13 cellular contexts compared by ENCODE assay signal in genomic region chr6:42313941-42314570, GRCh38.
DNase-seq lines count a peak whose midpoint lies in the region; ATAC-seq, FAIRE-seq and TF ChIP-seq lines count a peak whose summit lies in the region.
"Had no signal": no experiment of that assay in that cellular context is flagged by ENCODE, and none has a peak within 500 bp of the region (broad histone marks: within the 10 kb centered on the region; RNA-seq: fewer than 3 reads in every experiment).

No MANE protein-coding gene starts in this region.

- H3K79me1 ChIP-seq in mesendoderm (ENCODE audit: low read length) = no peaks in the 10 kb centered on the region

- intact Hi-C loops in right lobe of liver (cut with DNase I) = no loop called here
- intact Hi-C loops in activated T-helper 1 cell treated with anti-CD3 and anti-CD28 coated beads, Interleukin-12 subunit alpha, Interleukin-12 subunit beta, Interleukin-2, Interleukin-4 antibody, amounts not matched to agents 30 ng/mL and 10 ng/mL and 1 ng/mL, durations not matched to agents 14 hours and 24 hours and 36 hours (cut with micrococcal nuclease) = loop anchor here (1.0 kb wide), 1 partner anchor 26 kb away; no protein-coding TSS in a partner anchor
- intact Hi-C loops in vagina (cut with DNase I) = no loop called here

- ATAC-seq in right lobe of liver = no peak
- ATAC-seq in HG03457 (IDR thresholded peaks at IDR 0.05; ENCODE audit: unreplicated experiment) = no peak

- H3K4me3 ChIP-seq in liver (ENCODE audit: low read depth in 1 of 3, low read length in 3 of 3) (no peak overlapping the region), right lobe of liver (no peak overlapping the region), keratinocyte (ENCODE audit: control insufficient read depth in 2 of 3, extremely low read depth in 1 of 3, insufficient read depth in 2 of 3, low read depth in 1 of 3, low read length in 3 of 3) (no peak overlapping the region), vagina (no peak overlapping the region), mesendoderm (ENCODE audit: low read length) (no peak overlapping the region)
- H3K4me3 ChIP-seq: dorsolateral prefrontal cortex, prostate gland had no signal

- H3K9me3 ChIP-seq in liver (ENCODE audit: control insufficient read depth in 4 of 4, low read length in 3 of 4) = no peaks in the 10 kb centered on the region
- no peaks in the 10 kb centered on the region for H3K9me3 ChIP-seq in right lobe of liver
- no peaks in the 10 kb centered on the region for H3K9me3 ChIP-seq in keratinocyte (ENCODE audit: control insufficient read depth, low read depth, low read length)
- no peaks in the 10 kb centered on the region for H3K9me3 ChIP-seq in vagina
- H3K9me3 ChIP-seq: prostate gland had no signal

- H3K4me2 ChIP-seq in keratinocyte (ENCODE audit: control insufficient read depth, extremely low read depth, insufficient read depth, low read depth, low read length) = peak overlapping the region; percentile 4
- no peak overlapping the region for H3K4me2 ChIP-seq in mesendoderm (ENCODE audit: low read length)
- H3K4me2 ChIP-seq: KMS-11 had no signal

- no peak overlapping the region for H2BK5ac ChIP-seq in mesendoderm (ENCODE audit: low read length)

- no peak overlapping the region for H2AK5ac ChIP-seq in mesendoderm (ENCODE audit: low read length)

- H3K27me3 Mint-ChIP-seq in activated T-helper 1 cell treated with anti-CD3 and anti-CD28 coated beads, Interleukin-12 subunit alpha, Interleukin-12 subunit beta, Interleukin-2, Interleukin-4 antibody, amounts not matched to agents 30 ng/mL and 10 ng/mL and 1 ng/mL, durations not matched to agents 14 hours and 24 hours and 36 hours (ENCODE audit: insufficient read depth) = no peaks in the 10 kb centered on the region

- no peak overlapping the region for H3K23ac ChIP-seq in mesendoderm (ENCODE audit: low read length)

- no peaks in the 10 kb centered on the region for H4K20me1 ChIP-seq in keratinocyte (ENCODE audit: control insufficient read depth, extremely low read depth, insufficient read depth, low read length)

- H3K4me1 Mint-ChIP-seq in activated T-helper 1 cell treated with anti-CD3 and anti-CD28 coated beads, Interleukin-12 subunit alpha, Interleukin-12 subunit beta, Interleukin-2, Interleukin-4 antibody, amounts not matched to agents 30 ng/mL and 10 ng/mL and 1 ng/mL, durations not matched to agents 14 hours and 24 hours and 36 hours (ENCODE audit: low read depth) = peaks cover 57% of the 10 kb centered on the region

- no peak for TF ChIP-seq POLR2A in right lobe of liver (IDR thresholded peaks at IDR 0.05)
- no peak for TF ChIP-seq POLR2A in vagina (IDR thresholded peaks at IDR 0.05)

- peak; percentile 43 for FAIRE-seq in keratinocyte (lab: Jason Lieb, UNC)

- peaks cover 24% of the 10 kb centered on the region for H3K36me3 Mint-ChIP-seq in activated T-helper 1 cell treated with anti-CD3 and anti-CD28 coated beads, Interleukin-12 subunit alpha, Interleukin-12 subunit beta, Interleukin-2, Interleukin-4 antibody, amounts not matched to agents 30 ng/mL and 10 ng/mL and 1 ng/mL, durations not matched to agents 14 hours and 24 hours and 36 hours (ENCODE audit: low read depth)

- H3K27ac Mint-ChIP-seq in activated T-helper 1 cell treated with anti-CD3 and anti-CD28 coated beads, Interleukin-12 subunit alpha, Interleukin-12 subunit beta, Interleukin-2, Interleukin-4 antibody, amounts not matched to agents 30 ng/mL and 10 ng/mL and 1 ng/mL, durations not matched to agents 14 hours and 24 hours and 36 hours = peak overlapping the region; percentile 71

- no peak for TF ChIP-seq RAD21 in liver (IDR thresholded peaks at IDR 0.05)

- TF ChIP-seq CTCF in liver (IDR thresholded peaks at IDR 0.05; ENCODE audit: low read depth, low read length, missing input control) (no peak), right lobe of liver (IDR thresholded peaks at IDR 0.05) (no peak), keratinocyte (optimal IDR thresholded peaks at IDR 0.05 in 1 of 3, IDR thresholded peaks at IDR 0.05 in 1 of 3, conservative IDR thresholded peaks at IDR 0.05 in 1 of 3; ENCODE audit: extremely low read depth in 1 of 3, insufficient read depth in 2 of 3, low read length in 3 of 3) (no peak), vagina (IDR thresholded peaks at IDR 0.05) (no peak)

- no peak overlapping the region for H4K5ac ChIP-seq in mesendoderm (ENCODE audit: low read length)

- H3K36me3 ChIP-seq in liver (ENCODE audit: control insufficient read depth in 4 of 4, insufficient read depth in 3 of 4, low read depth in 1 of 4, low read length in 3 of 4) (no peaks in the 10 kb centered on the region), right lobe of liver (no peaks in the 10 kb centered on the region), keratinocyte (ENCODE audit: control insufficient read depth in 2 of 2, extremely low read depth in 1 of 2, insufficient read depth in 2 of 2, low read length in 2 of 2) (peaks cover 0 to 11% of the 10 kb centered on the region in 2 experiments), vagina (no peaks in the 10 kb centered on the region), mesendoderm (ENCODE audit: control insufficient read depth, insufficient read depth, low read length) (no peaks in the 10 kb centered on the region)
- H3K36me3 ChIP-seq: prostate gland had no signal

- 79% methylated on average over 9 of the region's 9 CpGs for WGBS in liver
- 67% methylated on average over 9 of the region's 9 CpGs for WGBS in right lobe of liver (ENCODE audit: insufficient coverage, low coverage, low lambda C conversion rate, missing lambda C conversion rate)
- no CpG with 5 or more reads among the region's 9 CpGs for WGBS in mesendoderm (ENCODE audit: extremely low coverage, insufficient coverage, low lambda C conversion rate)

- no peaks in the 10 kb centered on the region for H3K9me3 Mint-ChIP-seq in activated T-helper 1 cell treated with anti-CD3 and anti-CD28 coated beads, Interleukin-12 subunit alpha, Interleukin-12 subunit beta, Interleukin-2, Interleukin-4 antibody, amounts not matched to agents 30 ng/mL and 10 ng/mL and 1 ng/mL, durations not matched to agents 14 hours and 24 hours and 36 hours

- H3K79me2 ChIP-seq in keratinocyte (ENCODE audit: control insufficient read depth, insufficient read depth, low read length) = peaks cover 2% of the 10 kb centered on the region
- H3K79me2 ChIP-seq in mesendoderm (ENCODE audit: control insufficient read depth, insufficient read depth, low read length) = no peaks in the 10 kb centered on the region

- no peak overlapping the region for H2BK120ac ChIP-seq in mesendoderm (ENCODE audit: low read depth, low read length)

- no peaks in the 10 kb centered on the region for H3K4me1 ChIP-seq in liver (ENCODE audit: control insufficient read depth in 4 of 4, insufficient read depth in 4 of 4, low read length in 3 of 4)
- H3K4me1 ChIP-seq in right lobe of liver = no peaks in the 10 kb centered on the region
- peaks cover 35% of the 10 kb centered on the region for H3K4me1 ChIP-seq in keratinocyte (ENCODE audit: control insufficient read depth, extremely low read depth, insufficient read depth, low read length)
- H3K4me1 ChIP-seq in vagina = peaks cover 39% of the 10 kb centered on the region
- peaks cover 15% of the 10 kb centered on the region for H3K4me1 ChIP-seq in mesendoderm (ENCODE audit: control insufficient read depth, low read depth, low read length)
- H3K4me1 ChIP-seq: prostate gland had no signal

- no peak overlapping the region for H3K4ac ChIP-seq in mesendoderm (ENCODE audit: low read depth, low read length)

- H3K27ac ChIP-seq in liver (ENCODE audit: low read depth in 1 of 2, low read length in 2 of 2) (no peak overlapping the region), right lobe of liver (no peak overlapping the region), keratinocyte (ENCODE audit: control insufficient read depth, insufficient read depth, low read length) (peak overlapping the region; percentile 61), vagina (peak overlapping the region; percentile 74), mesendoderm (ENCODE audit: low read depth, low read length) (no peak overlapping the region)
- H3K27ac ChIP-seq: C4-2B, KMS-11, prostate gland had no signal

- no peaks in the 10 kb centered on the region for H3K9me1 ChIP-seq in keratinocyte (ENCODE audit: control insufficient read depth, extremely low read depth, insufficient read depth, low read length)

- no peak overlapping the region for H4K8ac ChIP-seq in mesendoderm (ENCODE audit: low read depth, low read length)

- H3K4me3 Mint-ChIP-seq in activated T-helper 1 cell treated with anti-CD3 and anti-CD28 coated beads, Interleukin-12 subunit alpha, Interleukin-12 subunit beta, Interleukin-2, Interleukin-4 antibody, amounts not matched to agents 30 ng/mL and 10 ng/mL and 1 ng/mL, durations not matched to agents 14 hours and 24 hours and 36 hours = no peak overlapping the region

- H3K18ac ChIP-seq in mesendoderm (ENCODE audit: low read length) = no peak overlapping the region

- DNase-seq in right lobe of liver (no peak), keratinocyte (ENCODE audit: low read depth, low spot score) (no peak), vagina (ENCODE audit: extremely low spot score in 2 of 2) (no peak), mesendoderm (no peak)
- DNase-seq in activated T-helper 1 cell treated with anti-CD3 and anti-CD28 coated beads, Interleukin-12 subunit alpha, Interleukin-12 subunit beta, Interleukin-2, Interleukin-4 antibody, amounts not matched to agents 30 ng/mL and 10 ng/mL and 1 ng/mL, durations not matched to agents 14 hours and 24 hours and 36 hours (ENCODE audit: low spot score) = no peak
- no peak for DNase-seq in central memory CD4-positive, alpha-beta T cell
- DNase-seq: dorsolateral prefrontal cortex, NCI-H510A had no signal

- no peak overlapping the region for H3K56ac ChIP-seq in mesendoderm (ENCODE audit: low read length)

- H3K9ac ChIP-seq in liver (ENCODE audit: low read depth in 1 of 2, low read length in 2 of 2) (no peak overlapping the region), keratinocyte (ENCODE audit: control insufficient read depth, extremely low read depth, insufficient read depth, low read length) (no peak overlapping the region), mesendoderm (ENCODE audit: low read length) (no peak overlapping the region)
- H3K9ac ChIP-seq: KMS-11 had no signal

- H3K27me3 ChIP-seq in liver (ENCODE audit: control insufficient read depth in 4 of 4, insufficient read depth in 4 of 4, low read length in 3 of 4) (no peaks in the 10 kb centered on the region), right lobe of liver (no peaks in the 10 kb centered on the region), keratinocyte (ENCODE audit: control insufficient read depth, extremely low read depth, insufficient read depth, low read length) (no peaks in the 10 kb centered on the region), vagina (no peaks in the 10 kb centered on the region), mesendoderm (ENCODE audit: insufficient read depth, low read length, poor library complexity) (no peaks in the 10 kb centered on the region)
- H3K27me3 ChIP-seq: dorsolateral prefrontal cortex had no signal

- dilution Hi-C loops in keratinocyte (cut with MboI; ENCODE audit: extremely low pct_ligation_motif_present, low sequenced_read_pairs) = no loop called here

- H2AFZ ChIP-seq in keratinocyte (ENCODE audit: control insufficient read depth, low read length) = no peak overlapping the region

- H2BK15ac ChIP-seq in mesendoderm (replicated peaks; ENCODE audit: low read depth) = no peak overlapping the region

TF ChIP-seq in liver, 16 proteins besides CTCF, POLR2A, EP300 and RAD21 (continues in another document):
- no peak for TF ChIP-seq FOXA2 (IDR thresholded peaks at IDR 0.05)
- TF ChIP-seq NR2F2 (IDR thresholded peaks at IDR 0.05) = peak; percentile 45

Comparison
In these comparisons a context has a peak if more than half of its experiments do, and no peak if none do; other contexts are left out.
1. H3K27ac ChIP-seq: peak in keratinocyte (single experiment) and vagina (single experiment); none in liver (0 of 2), right lobe of liver (0 of 3) and mesendoderm (single experiment).